ENCODE assay signal across 5 cellular contexts in genomic region chr22:23393199-23393598, GRCh38.
DNase-seq lines count a peak whose midpoint lies in the region; ATAC-seq and TF ChIP-seq lines count a peak whose summit lies in the region.
"Not testable (repeated sequence)": the region's sequence is repeated elsewhere in the genome, so short reads cannot be mapped to it uniquely, and the experiment has no call there.

No MANE protein-coding gene starts in this region.

- not testable (repeated sequence) for H3K4me3 Mint-ChIP-seq in chondrocyte (ENCODE audit: unreplicated experiment)

- not testable (repeated sequence) for H3K36me3 Mint-ChIP-seq in chondrocyte (ENCODE audit: low read depth)

- not testable (repeated sequence) for H3K27ac ChIP-seq in BLaER1 treated with 17β-estradiol and CSF1 and Interleukin-3, amounts not matched to agents 10 nM and 100 nM

- H3K9ac ChIP-seq in BLaER1 treated with 17β-estradiol and CSF1 and Interleukin-3, amounts not matched to agents 10 nM and 100 nM = not testable (repeated sequence)

- peaks cover 0 to 15% (median 0%) of the 10 kb centered on the region in 11 experiments; a peak in 2 of 22 replicates for H4K20me1 ChIP-seq in BLaER1 treated with 17β-estradiol and CSF1 and Interleukin-3, amounts not matched to agents 10 nM and 100 nM

- H3K4me1 ChIP-seq in BLaER1 treated with 17β-estradiol and CSF1 and Interleukin-3, amounts not matched to agents 10 nM and 100 nM = peaks cover 5 to 90% (median 72%) of the 10 kb centered on the region in 10 experiments; a peak in 18 of 20 replicates

- H3K27me3 Mint-ChIP-seq in chondrocyte (ENCODE audit: low read depth) = not testable (repeated sequence)

- H3K27me3 ChIP-seq in BLaER1 treated with 17β-estradiol and CSF1 and Interleukin-3, amounts not matched to agents 10 nM and 100 nM = peaks cover 0 to 18% (median 6%) of the 10 kb centered on the region in 11 experiments; a peak in 11 of 22 replicates

- not testable (repeated sequence) for H3K9me3 ChIP-seq in BLaER1 treated with 17β-estradiol and CSF1 and Interleukin-3, amounts not matched to agents 10 nM and 100 nM (replicated peaks in 1 of 11)

- intact Hi-C loops in posterior vena cava (cut with DNase I) = loop anchor here in 1 of 2 donors (10.0 kb wide), 1 partner anchor 132 kb away; no protein-coding TSS in a partner anchor

- TF ChIP-seq CTCF in chondrocyte (IDR thresholded peaks at IDR 0.05) = not testable (repeated sequence)

- ATAC-seq in left lobe of liver = not testable (repeated sequence)

- H3K27ac Mint-ChIP-seq in chondrocyte (ENCODE audit: unreplicated experiment) = not testable (repeated sequence)

- not testable (repeated sequence) for H3K9me3 Mint-ChIP-seq in chondrocyte (ENCODE audit: low read depth)

- H3K36me3 ChIP-seq in BLaER1 treated with 17β-estradiol and CSF1 and Interleukin-3, amounts not matched to agents 10 nM and 100 nM = not testable (repeated sequence)

- peak overlapping the region in 8 of 11 experiments; percentile 44 to 92 (median 73); a peak in 14 of 22 replicates for H3K4me2 ChIP-seq in BLaER1 treated with 17β-estradiol and CSF1 and Interleukin-3, amounts not matched to agents 10 nM and 100 nM

- H3K4me1 Mint-ChIP-seq in chondrocyte (ENCODE audit: low read depth) = not testable (repeated sequence)

- not testable (repeated sequence) for H3K4me3 ChIP-seq in BLaER1 treated with 17β-estradiol and CSF1 and Interleukin-3, amounts not matched to agents 10 nM and 100 nM

- peak; percentile 29 for DNase-seq in NCI-H1436 (lab: John Stamatoyannopoulos, UW)
- peak; percentile 72 for DNase-seq in chondrocyte (ENCODE audit: low spot score)
- peak; percentile 22 for DNase-seq in left lobe of liver (ENCODE audit: low spot score)
- DNase-seq in posterior vena cava (ENCODE audit: low spot score) = peak; percentile 31

Comparison
In these comparisons a context has a peak if more than half of its experiments do, and no peak if none do; other contexts are left out.
1. DNase-seq: peak in every context shown above with its lines; median percentile 72 in chondrocyte; 31 in posterior vena cava; 29 in NCI-H1436; 22 in left lobe of liver.